Comparison of ENCODE assay signal across 8 cellular contexts in the genomic region with DNA sequence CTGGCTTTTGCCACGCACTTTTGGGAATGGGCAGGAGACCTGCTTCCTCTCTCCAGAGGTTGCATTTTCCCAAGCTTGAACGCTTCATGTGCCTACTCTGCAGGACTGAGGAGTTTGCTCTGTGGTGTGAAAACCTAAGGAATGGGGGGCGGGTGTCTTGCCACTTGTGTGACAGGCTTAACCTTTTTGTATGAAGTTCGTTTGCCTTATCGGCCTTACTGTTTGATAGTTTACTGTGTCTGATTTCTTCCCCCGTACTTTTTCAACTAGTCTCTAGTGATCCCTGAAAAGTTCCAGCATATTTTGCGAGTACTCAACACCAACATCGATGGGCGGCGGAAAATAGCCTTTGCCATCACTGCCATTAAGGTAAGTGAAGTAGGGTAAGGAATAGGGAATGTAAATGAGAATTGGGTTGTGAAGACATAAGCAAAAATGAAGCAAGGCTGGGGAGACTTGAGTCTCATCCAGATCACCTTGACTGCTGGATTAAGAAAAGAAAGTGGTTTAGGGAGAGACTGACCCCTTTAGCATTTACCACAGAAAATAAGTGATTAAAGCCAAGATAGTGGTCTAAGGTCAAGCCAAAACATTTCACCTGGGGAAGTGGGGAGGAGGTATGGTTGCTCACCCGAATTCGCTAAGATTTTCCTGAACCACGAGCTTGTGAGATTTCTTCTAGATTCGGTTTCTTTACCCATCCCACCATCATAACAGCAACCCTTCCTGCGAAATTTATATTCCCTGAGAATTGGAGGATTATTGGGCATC. TPM values are rescaled to one million over a fixed set of nuclear protein-coding genes. Genes with fewer than 3 reads are reported as not detected.
DNase-seq lines count a peak whose midpoint lies in the region; ATAC-seq, FAIRE-seq and TF ChIP-seq lines count a peak whose summit lies in the region.

No MANE protein-coding gene starts in this region.

- DNase-seq in NCI-H82 (lab: John Stamatoyannopoulos, UW) (peak; percentile 65), NCI-H82 treated with DMSO at 0.1 percent for 48 hours (lab: John Stamatoyannopoulos, UW; ENCODE audit: unreplicated experiment) (no peak), kidney (no peak), substantia nigra (lab: John Stamatoyannopoulos, UW) (no peak), mucosa of gallbladder (ENCODE audit: low spot score) (no peak)
- DNase-seq in activated naive CD8-positive, alpha-beta T cell treated with anti-CD3 and anti-CD28 coated beads, Interleukin-2, amount 50 U/mL, for 24 hours: no peak

- peaks cover 20 to 37% of the 10 kb centered on the region in 2 donors for H3K36me3 ChIP-seq in kidney (ENCODE audit: control insufficient read depth in 1 of 2, insufficient read depth in 2 of 2, low read length in 2 of 2)

- H3K9ac ChIP-seq in kidney (ENCODE audit: low read length in 2 of 2): peak overlapping the region; percentile 89 to 95

- TF ChIP-seq CTCF in kidney (IDR thresholded peaks at IDR 0.05; ENCODE audit: borderline replicate concordance, extremely low read depth, insufficient read depth): no peak

- FAIRE-seq in kidney (lab: Jason Lieb, UNC): no peak

- H3K27ac Mint-ChIP-seq in activated naive CD8-positive, alpha-beta T cell treated with anti-CD3 and anti-CD28 coated beads, Interleukin-2, amount 50 U/mL, for 24 hours: peak overlapping the region; percentile 100

- intact Hi-C loops in kidney (cut with DNase I): no loop called here

- no peaks in the 10 kb centered on the region for H3K27me3 Mint-ChIP-seq in activated naive CD8-positive, alpha-beta T cell treated with anti-CD3 and anti-CD28 coated beads, Interleukin-2, amount 50 U/mL, for 24 hours

- ATAC-seq in activated naive CD8-positive, alpha-beta T cell treated with anti-CD3 and anti-CD28 coated beads, Interleukin-2, amount 50 U/mL, for 24 hours: no peak
- ATAC-seq in HG02623 (IDR thresholded peaks at IDR 0.05; ENCODE audit: unreplicated experiment) (no peak), HG02870 (IDR thresholded peaks at IDR 0.05; ENCODE audit: unreplicated experiment) (no peak)

- peak overlapping the region; percentile 84 to 94 for H3K4me3 ChIP-seq in kidney (ENCODE audit: low read length in 2 of 2)

- H3K4me1 Mint-ChIP-seq in activated naive CD8-positive, alpha-beta T cell treated with anti-CD3 and anti-CD28 coated beads, Interleukin-2, amount 50 U/mL, for 24 hours: peaks cover 64% of the 10 kb centered on the region

- H3K9me3 Mint-ChIP-seq in activated naive CD8-positive, alpha-beta T cell treated with anti-CD3 and anti-CD28 coated beads, Interleukin-2, amount 50 U/mL, for 24 hours: no peaks in the 10 kb centered on the region

- peaks cover 16 to 31% of the 10 kb centered on the region in 2 donors for H3K4me1 ChIP-seq in kidney (ENCODE audit: control insufficient read depth in 1 of 2, insufficient read depth in 1 of 2, low read depth in 1 of 2, low read length in 2 of 2)

- H3K27ac ChIP-seq in kidney (ENCODE audit: low read depth in 2 of 2, low read length in 2 of 2) (peak overlapping the region; percentile 39 to 93), substantia nigra (ENCODE audit: low read depth, low read length, poor library complexity, severe bottlenecking) (peak overlapping the region; percentile 96)

- peak overlapping the region; percentile 99 for H3K4me3 Mint-ChIP-seq in activated naive CD8-positive, alpha-beta T cell treated with anti-CD3 and anti-CD28 coated beads, Interleukin-2, amount 50 U/mL, for 24 hours

- peaks cover 62% of the 10 kb centered on the region for H3K36me3 Mint-ChIP-seq in activated naive CD8-positive, alpha-beta T cell treated with anti-CD3 and anti-CD28 coated beads, Interleukin-2, amount 50 U/mL, for 24 hours (ENCODE audit: low read depth)

- no peaks in the 10 kb centered on the region for H3K9me3 ChIP-seq in kidney (ENCODE audit: control insufficient read depth in 1 of 2, low read length in 2 of 2)

RNA-seq across cellular contexts. Expression of a gene that starts 0.7 kb away (rescaled TPM):
- 1,706 TPM for total RNA-seq in kidney
- 2,618 TPM for polyA plus RNA-seq in kidney (ENCODE audit: insufficient read depth, low read depth, low replicate concordance)
- 1,438 TPM for total RNA-seq in mucosa of gallbladder

RNA-seq across cellular contexts. Expression of a gene that starts 0.9 kb away (rescaled TPM):
- total RNA-seq in kidney (64.4 TPM), mucosa of gallbladder (62.5 TPM)
- polyA plus RNA-seq in kidney (ENCODE audit: insufficient read depth, low read depth, low replicate concordance): 35.8 TPM

RNA-seq across cellular contexts. Expression of a gene that starts 4.4 kb away (rescaled TPM):
- total RNA-seq in kidney: 20.2 TPM
- polyA plus RNA-seq in kidney (ENCODE audit: insufficient read depth, low read depth, low replicate concordance): 14.0 TPM
- total RNA-seq in mucosa of gallbladder: 25.4 TPM

RNA-seq across cellular contexts. Expression of a gene that starts 16.5 kb away (rescaled TPM):
- total RNA-seq in kidney (40.3 TPM), mucosa of gallbladder (37.7 TPM)
- polyA plus RNA-seq in kidney (ENCODE audit: insufficient read depth, low read depth, low replicate concordance): 46.5 TPM

RNA-seq across cellular contexts. Expression of a gene that starts 16.9 kb away (rescaled TPM):
- total RNA-seq in kidney (46.8 TPM), mucosa of gallbladder (38.6 TPM)
- polyA plus RNA-seq in kidney (ENCODE audit: insufficient read depth, low read depth, low replicate concordance): 159 TPM
